In genomic region chr20:53576195-53576580, GRCh38 we compare ENCODE assay signal across 1 cellular context.
TF ChIP-seq lines count a peak whose summit lies in the region.

No MANE protein-coding gene starts in this region.

TF ChIP-seq in GM12878, 131 proteins besides CTCF, POLR2A, EP300 and RAD21:
- TF ChIP-seq JUND (IDR thresholded peaks at IDR 0.05; ENCODE audit: low read depth, low read length), result no peak
- peak; percentile 69; the same call in 1 of the 2 replicates for TF ChIP-seq NFXL1 (IDR thresholded peaks at IDR 0.05; ENCODE audit: borderline replicate concordance)
- no peak for TF ChIP-seq HDAC6 (IDR thresholded peaks at IDR 0.05; ENCODE audit: unreplicated experiment)
TF ChIP-seq in GM12878: peak in this region for 1.
